Comparison of ENCODE assay signal across 20 cellular contexts in the genomic region with DNA sequence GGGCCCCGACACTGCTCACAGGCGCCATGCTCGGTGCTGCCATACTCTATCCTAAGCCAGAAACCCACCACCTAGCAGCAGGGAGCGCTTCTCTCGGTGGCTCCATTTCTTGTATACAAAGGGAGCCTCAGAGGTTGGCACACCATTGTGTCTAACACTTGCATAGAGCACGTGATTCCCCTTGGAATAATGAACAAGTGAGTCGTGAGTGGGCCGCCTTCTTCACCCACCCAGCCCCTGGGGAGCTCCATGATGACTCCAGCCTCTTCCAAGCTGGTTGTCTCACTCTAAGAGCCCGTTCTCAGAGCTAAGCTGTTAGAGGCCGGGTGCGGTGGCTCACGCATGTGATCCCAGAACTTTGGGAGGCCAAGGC.
"Had no signal": no experiment of that assay in that cellular context is flagged by ENCODE, and none has a peak within 500 bp of the region (broad histone marks: within the 10 kb centered on the region; RNA-seq: fewer than 3 reads in every experiment).

No MANE protein-coding gene starts in this region.

- FAIRE-seq: endothelial cell of umbilical vein had no signal

- H3K4me1 Mint-ChIP-seq: endodermal cell, memory B cell had no signal

- H3K36me3 Mint-ChIP-seq: memory B cell; naive B cell; stimulated activated naive B cell treated with anti-CD40 and anti-IgM and Interleukin-4, amounts not matched to agents 10 μg/mL and 1 μg/mL and 100 μg/mL, for 72 hours had no signal

- ATAC-seq: gastrocnemius medialis; left lung; lower lobe of right lung; stimulated activated naive B cell treated with anti-CD40 and anti-IgM and Interleukin-4, amounts not matched to agents 10 μg/mL and 1 μg/mL and 100 μg/mL, for 72 hours; stimulated activated naive CD8-positive, alpha-beta T cell treated with anti-CD3 and anti-CD28 coated beads, Interleukin-15, amount 100 ng/mL, for 72 hours had no signal

- H3K4me1 ChIP-seq: gastrocnemius medialis had no signal

- H3K9me3 ChIP-seq: gastrocnemius medialis, lower lobe of right lung, sigmoid colon, testis had no signal

- H3K36me3 ChIP-seq: gastrocnemius medialis, left lung, lower lobe of right lung, right atrium auricular region, sigmoid colon, tibial nerve had no signal

- H3K27ac ChIP-seq: gastrocnemius medialis, left lung, lower lobe of right lung, right atrium auricular region, sigmoid colon, testis, tibial nerve had no signal

- H3K27me3 ChIP-seq: right atrium auricular region, sigmoid colon, testis, tibial nerve had no signal

- DNase-seq: effector CD4-positive, alpha-beta T cell; endodermal cell; erythroblast; gastrocnemius medialis; islet precursor cell; lower lobe of right lung; naive B cell; sigmoid colon; stimulated activated CD4-positive, alpha-beta T cell treated with anti-CD3 and anti-CD28 coated beads, Interleukin-2, amount 100 ng/mL, for 24 hours; stimulated activated CD4-positive, alpha-beta T cell treated with anti-CD3 and anti-CD28 coated beads, Interleukin-4, amount 100 ng/mL, for 4 hours; stimulated activated naive B cell treated with anti-CD40 and anti-IgM and Interleukin-4, amounts not matched to agents 10 μg/mL and 1 μg/mL and 100 μg/mL, for 72 hours; stimulated activated naive CD8-positive, alpha-beta T cell treated with anti-CD3 and anti-CD28 coated beads, Interleukin-15, amount 100 ng/mL, for 72 hours; testis had no signal

- H3K27ac Mint-ChIP-seq: endodermal cell; memory B cell; naive B cell; stimulated activated naive B cell treated with anti-CD40 and anti-IgM and Interleukin-4, amounts not matched to agents 10 μg/mL and 1 μg/mL and 100 μg/mL, for 72 hours; stimulated activated naive CD8-positive, alpha-beta T cell treated with anti-CD3 and anti-CD28 coated beads, Interleukin-15, amount 100 ng/mL, for 72 hours had no signal

- H3K4me3 Mint-ChIP-seq: endodermal cell; memory B cell; naive B cell; stimulated activated naive B cell treated with anti-CD40 and anti-IgM and Interleukin-4, amounts not matched to agents 10 μg/mL and 1 μg/mL and 100 μg/mL, for 72 hours; stimulated activated naive CD8-positive, alpha-beta T cell treated with anti-CD3 and anti-CD28 coated beads, Interleukin-15, amount 100 ng/mL, for 72 hours had no signal

- H3K4me3 ChIP-seq: coronary artery, gastrocnemius medialis, left lung, lower lobe of right lung, right atrium auricular region, sigmoid colon, skin epidermis, testis, tibial nerve had no signal
